ENCODE assay signal across 11 cellular contexts in the genomic region with DNA sequence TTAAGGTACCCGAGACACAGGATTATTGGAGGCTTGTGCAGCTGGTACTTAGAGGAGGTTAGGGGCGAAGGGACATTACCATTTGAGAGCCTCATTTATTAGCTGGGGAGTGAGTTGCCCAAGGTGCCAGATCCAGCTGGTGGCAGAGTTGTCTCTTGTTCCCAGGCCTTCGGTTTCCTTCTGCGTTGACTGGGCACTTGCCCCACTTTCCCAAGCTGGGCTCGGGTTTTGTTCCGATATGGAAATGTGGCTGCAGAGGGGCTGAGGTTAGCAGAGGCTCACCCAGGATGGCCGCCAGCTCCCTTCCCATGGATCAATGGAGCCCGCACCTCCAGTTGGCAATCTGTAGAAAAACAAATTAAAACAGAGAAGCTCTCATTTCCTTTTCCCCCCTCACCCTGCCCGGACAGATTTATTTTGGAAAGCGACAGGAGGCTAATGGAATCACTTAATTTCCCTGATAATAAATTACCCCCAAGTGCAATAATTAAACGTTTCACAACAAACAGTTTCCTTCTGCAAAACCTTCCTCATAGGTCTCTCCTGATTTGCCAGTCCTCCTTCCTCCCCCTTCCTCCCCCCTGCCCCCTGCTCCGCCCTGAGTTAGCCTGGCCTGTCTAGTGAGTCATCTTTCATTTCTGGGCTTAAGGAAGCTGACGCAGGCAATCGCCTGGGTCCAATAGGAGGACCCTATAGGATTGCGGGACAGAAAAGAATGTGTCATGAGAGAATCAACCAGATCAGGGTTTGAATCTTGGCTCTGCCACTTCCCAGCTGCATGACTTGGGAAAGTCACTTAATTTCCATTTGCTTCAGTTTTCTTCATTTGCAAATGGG. TPM values are rescaled to one million over a fixed set of nuclear protein-coding genes. Genes with fewer than 3 reads are reported as not detected.
A peak's percentile ranks its signal among the peaks of the same experiment; 100 is the strongest.
DNase-seq lines count a peak whose midpoint lies in the region; ATAC-seq, FAIRE-seq and TF ChIP-seq lines count a peak whose summit lies in the region.
"Had no signal": no experiment of that assay in that cellular context is flagged by ENCODE, and none has a peak within 500 bp of the region (broad histone marks: within the 10 kb centered on the region; RNA-seq: fewer than 3 reads in every experiment).

No MANE protein-coding gene starts in this region.

- TF ChIP-seq CTCF in AG10803 (conservative IDR thresholded peaks at IDR 0.05; ENCODE audit: low read length) (no peak), WTC11 (IDR thresholded peaks at IDR 0.05) (no peak), left lung (IDR thresholded peaks at IDR 0.05) (no peak)

- no peaks in the 10 kb centered on the region for H3K36me3 ChIP-seq in left lung
- H3K36me3 ChIP-seq: breast epithelium had no signal

- no peak overlapping the region for H3K27ac ChIP-seq in left lung
- H3K27ac ChIP-seq: breast epithelium had no signal

- peaks cover 39% of the 10 kb centered on the region for H3K4me1 Mint-ChIP-seq in WTC11

- H3K27ac Mint-ChIP-seq in WTC11: peak overlapping the region; percentile 80; the same call in 1 of the 2 replicates
- H3K27ac Mint-ChIP-seq: type B pancreatic cell had no signal

- peaks cover 0 to 4% of the 10 kb centered on the region in 2 donors for H3K27me3 ChIP-seq in left lung
- H3K27me3 ChIP-seq: breast epithelium had no signal

- H3K9me3 ChIP-seq in left lung: no peaks in the 10 kb centered on the region

- ATAC-seq in WTC11: peak; percentile 43
- peak; percentile 74 for ATAC-seq in left lung
- no peak for ATAC-seq in GM21423 (IDR thresholded peaks at IDR 0.05; ENCODE audit: unreplicated experiment)
- no peak for ATAC-seq in HG02885 (IDR thresholded peaks at IDR 0.05; ENCODE audit: poor library complexity, unreplicated experiment)
- no peak for ATAC-seq in GM19351 (IDR thresholded peaks at IDR 0.05; ENCODE audit: unreplicated experiment)

- peaks cover 7% of the 10 kb centered on the region for H3K36me3 Mint-ChIP-seq in WTC11
- H3K36me3 Mint-ChIP-seq: type B pancreatic cell had no signal

- H3K4me1 ChIP-seq in left lung: no peaks in the 10 kb centered on the region
- H3K4me1 ChIP-seq: breast epithelium had no signal

- H3K4me3 ChIP-seq in AG10803 (ENCODE audit: low read length): no peak overlapping the region
- no peak overlapping the region for H3K4me3 ChIP-seq in left lung
- H3K4me3 ChIP-seq: breast epithelium had no signal

- POLR2A ChIA-PET in WTC11 (lab: Charles Lee): interaction anchor here (0.7 kb wide), 1 partner anchor 383 kb away, joined by 4 read pairs; no protein-coding TSS in a partner anchor

- DNase-seq in AG10803 (ENCODE audit: low read depth): peak; percentile 60
- DNase-seq in HTR-8/SVneo (ENCODE audit: insufficient read length, low spot score): peak; percentile 52
- no peak for DNase-seq in WTC11 (ENCODE audit: low spot score)
- no peak for DNase-seq in left lung
- no peak for DNase-seq in NCI-H2171 treated with DMSO at 0.1 percent for 48 hours (lab: John Stamatoyannopoulos, UW)
- DNase-seq: NCI-H510A had no signal

- CTCF ChIA-PET in WTC11 (lab: Charles Lee): interaction anchor here (0.6 to 1.1 kb wide), 2 partner anchors 52 to 1399 kb away, joined by 4 to 5 read pairs; partner anchors contain the start of gene ADRA2A

- no peak for FAIRE-seq in HTR-8/SVneo (lab: Jason Lieb, UNC)

- intact Hi-C loops in left lung (cut with DNase I): no loop called here

- no peak overlapping the region for H3K4me3 Mint-ChIP-seq in WTC11
- H3K4me3 Mint-ChIP-seq: type B pancreatic cell had no signal

- H3K9me3 Mint-ChIP-seq in WTC11: peaks cover 24% of the 10 kb centered on the region

- peaks cover 3% of the 10 kb centered on the region; the same call in 1 of the 2 replicates for H3K27me3 Mint-ChIP-seq in WTC11 (ENCODE audit: low read depth)

TF ChIP-seq in WTC11, 78 proteins besides CTCF, POLR2A, EP300 and RAD21 (continues in another document):
- TF ChIP-seq, protein P1, sequence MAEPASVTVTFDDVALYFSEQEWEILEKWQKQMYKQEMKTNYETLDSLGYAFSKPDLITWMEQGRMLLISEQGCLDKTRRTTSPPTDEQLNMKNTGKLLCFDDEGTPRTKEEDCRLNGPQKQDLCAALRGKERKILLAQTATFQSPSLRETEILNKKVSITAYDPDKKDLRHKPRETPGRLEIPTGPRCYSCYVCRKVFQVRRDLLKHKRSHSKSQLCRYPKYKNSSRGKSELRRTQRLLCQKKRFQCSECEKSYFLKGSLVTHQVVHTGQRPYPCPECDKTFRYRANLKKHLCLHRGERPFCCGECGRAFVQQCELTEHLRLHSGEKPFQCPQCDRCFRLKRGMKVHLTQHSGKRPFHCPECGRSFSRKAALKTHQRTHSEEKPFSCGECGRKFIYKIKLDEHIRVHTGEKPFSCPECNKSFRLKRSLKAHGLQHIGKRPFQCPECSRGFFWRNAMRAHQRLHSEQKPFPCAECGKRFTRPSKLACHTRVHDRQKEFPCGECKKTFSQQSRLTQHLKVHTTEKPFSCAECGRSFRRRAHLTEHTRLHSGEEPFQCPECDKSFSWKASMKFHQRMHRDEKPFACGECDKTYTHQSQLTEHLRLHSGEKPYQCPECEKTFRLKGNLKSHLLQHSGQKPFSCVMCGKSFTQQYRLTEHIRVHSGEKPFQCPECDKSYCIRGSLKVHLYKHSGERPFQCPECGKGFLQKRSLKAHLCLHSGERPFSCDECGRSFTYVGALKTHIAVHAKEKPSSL (CRISPR knock-in tag; conservative IDR thresholded peaks at IDR 0.05): no peak
- TF ChIP-seq, protein P2, sequence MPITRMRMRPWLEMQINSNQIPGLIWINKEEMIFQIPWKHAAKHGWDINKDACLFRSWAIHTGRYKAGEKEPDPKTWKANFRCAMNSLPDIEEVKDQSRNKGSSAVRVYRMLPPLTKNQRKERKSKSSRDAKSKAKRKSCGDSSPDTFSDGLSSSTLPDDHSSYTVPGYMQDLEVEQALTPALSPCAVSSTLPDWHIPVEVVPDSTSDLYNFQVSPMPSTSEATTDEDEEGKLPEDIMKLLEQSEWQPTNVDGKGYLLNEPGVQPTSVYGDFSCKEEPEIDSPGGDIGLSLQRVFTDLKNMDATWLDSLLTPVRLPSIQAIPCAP (CRISPR knock-in tag; IDR thresholded peaks at IDR 0.05): no peak
- TF ChIP-seq PRDM15 (CRISPR knock-in tag; IDR thresholded peaks at IDR 0.05) (no peak), ZNF281 (CRISPR knock-in tag; IDR thresholded peaks at IDR 0.05) (no peak), CREB1 (CRISPR knock-in tag; IDR thresholded peaks at IDR 0.05) (no peak), RELA (CRISPR knock-in tag; IDR thresholded peaks at IDR 0.05; ENCODE audit: borderline replicate concordance) (no peak), FOXJ3 (CRISPR knock-in tag; IDR thresholded peaks at IDR 0.05; ENCODE audit: borderline replicate concordance) (no peak), SOX15 (CRISPR knock-in tag; IDR thresholded peaks at IDR 0.05) (no peak), NR1H2 (CRISPR knock-in tag; IDR thresholded peaks at IDR 0.05) (no peak)

RNA-seq across cellular contexts. Expression of gene ADRA2A, which starts 51.7 kb away (rescaled TPM):
- 1.7 to 2.1 TPM (median 1.7 TPM) in 3 replicates for total RNA-seq in WTC11 (2021)
- 1 to 10 TPM; 2.8 to 8.9 TPM for total RNA-seq in left lung

Comparison
In these comparisons a context has a peak if more than half of its experiments do, and no peak if none do; other contexts are left out.
1. DNase-seq: peak in AG10803 (single experiment) and HTR-8/SVneo (single experiment); none in WTC11 (single experiment), left lung (0 of 2) and NCI-H2171 treated with DMSO at 0.1 percent for 48 hours (single experiment).
2. ATAC-seq: peak in WTC11 (single experiment) and left lung (single experiment); none in GM21423 (single experiment), HG02885 (single experiment) and GM19351 (single experiment).